In genomic region chr7:101017099-101017777, GRCh38 we compare ENCODE assay signal across 8 cellular contexts. TPM values are rescaled to one million over a fixed set of nuclear protein-coding genes. Genes with fewer than 3 reads are reported as not detected.
DNase-seq lines count a peak whose midpoint lies in the region; ATAC-seq and TF ChIP-seq lines count a peak whose summit lies in the region.

No MANE protein-coding gene starts in this region.

- TSS peak; percentile 86 for BruUV-seq in Panc1 (replicated peaks; lab: Mats Ljungman, UMichigan)

- DNase-seq in AG04450 (ENCODE audit: low read depth, low spot score): peak; percentile 56
- DNase-seq in Panc1 (ENCODE audit: low read depth, low spot score): peak; percentile 53
- DNase-seq in foreskin fibroblast: peak; percentile 78 to 91
- peak; percentile 90 for DNase-seq in osteocyte (ENCODE audit: extremely low spot score, unreplicated experiment)
- DNase-seq in thoracic aorta (ENCODE audit: low spot score): peak; percentile 41

- H3K4me3 ChIP-seq in AG04450 (ENCODE audit: low read depth, low read length): peak overlapping the region; percentile 72
- H3K4me3 ChIP-seq in Panc1 (ENCODE audit: low read depth in 2 of 2, low read length in 2 of 2): peak overlapping the region; percentile 48 to 76
- H3K4me3 ChIP-seq in foreskin fibroblast (ENCODE audit: low read depth in 1 of 2, low read length in 2 of 2): peak overlapping the region; percentile 70 to 83
- peak overlapping the region; percentile 74 for H3K4me3 ChIP-seq in thoracic aorta

- H3K27me3 ChIP-seq in AG04450 (ENCODE audit: control insufficient read depth, insufficient read depth, low read length) (peaks cover 5% of the 10 kb centered on the region), Panc1 (ENCODE audit: control insufficient read depth, insufficient read depth, low read length) (no peaks in the 10 kb centered on the region), thoracic aorta (replicated peaks; ENCODE audit: insufficient read depth) (no peaks in the 10 kb centered on the region)

- POLR2A ChIA-PET in AG04450 (lab: Yijun Ruan, JAX) (no interaction called here), Panc1 (lab: Charles Lee) (interaction anchor here (0.6 to 1.2 kb wide), 2 partner anchors 35 to 119 kb away, joined by 3 read pairs; no protein-coding TSS in a partner anchor)

- TF ChIP-seq CTCF in AG04450 (IDR thresholded peaks at IDR 0.05; ENCODE audit: low read depth, low read length) (no peak), Panc1 (IDR thresholded peaks at IDR 0.05) (no peak), foreskin fibroblast (IDR thresholded peaks at IDR 0.05; ENCODE audit: low read depth, low read length) (no peak), osteocyte (IDR thresholded peaks at IDR 0.05) (no peak), thoracic aorta (IDR thresholded peaks at IDR 0.05) (no peak)

- CTCF ChIA-PET in AG04450 (lab: Charles Lee) (no interaction called here), Panc1 (lab: Charles Lee) (interaction anchor here (0.7 kb wide), 1 partner anchor 11 kb away, joined by 9 read pairs; no protein-coding TSS in a partner anchor)

- intact Hi-C loops in Panc1 (cut with micrococcal nuclease; ENCODE audit: unreplicated experiment): no loop called here

- H3K27ac Mint-ChIP-seq in activated T-helper 17 cell treated with anti-CD3 and anti-CD28 coated beads, Interleukin-2, amount 50 U/mL, for 72 hours: peak overlapping the region; percentile 88
- H3K27ac Mint-ChIP-seq in osteocyte (ENCODE audit: unreplicated experiment): peak overlapping the region; percentile 87

- H3K4me3 Mint-ChIP-seq in activated T-helper 17 cell treated with anti-CD3 and anti-CD28 coated beads, Interleukin-2, amount 50 U/mL, for 72 hours: peak overlapping the region; percentile 80
- H3K4me3 Mint-ChIP-seq in osteocyte (ENCODE audit: unreplicated experiment): peak overlapping the region; percentile 67

- H3K27ac ChIP-seq in AG04450 (ENCODE audit: low read depth, low read length): peak overlapping the region; percentile 89
- peak overlapping the region; percentile 89 for H3K27ac ChIP-seq in Panc1 (ENCODE audit: low read length)
- peak overlapping the region in 1 of 2 donors; percentile 44 for H3K27ac ChIP-seq in thoracic aorta

- no peaks in the 10 kb centered on the region for H3K9me3 Mint-ChIP-seq in activated T-helper 17 cell treated with anti-CD3 and anti-CD28 coated beads, Interleukin-2, amount 50 U/mL, for 72 hours
- H3K9me3 Mint-ChIP-seq in osteocyte (ENCODE audit: unreplicated experiment): no peaks in the 10 kb centered on the region

- H3K4me1 ChIP-seq in Panc1 (ENCODE audit: control insufficient read depth, insufficient read depth, low read length) (peaks cover 15% of the 10 kb centered on the region), thoracic aorta (ENCODE audit: control insufficient read depth in 1 of 2, low read depth in 2 of 2) (peaks cover 5 to 13% of the 10 kb centered on the region in 2 donors)

- H3K36me3 Mint-ChIP-seq in activated T-helper 17 cell treated with anti-CD3 and anti-CD28 coated beads, Interleukin-2, amount 50 U/mL, for 72 hours (ENCODE audit: low read depth): no peaks in the 10 kb centered on the region
- no peaks in the 10 kb centered on the region for H3K36me3 Mint-ChIP-seq in osteocyte (ENCODE audit: unreplicated experiment)

- peaks cover 6% of the 10 kb centered on the region for H3K27me3 Mint-ChIP-seq in activated T-helper 17 cell treated with anti-CD3 and anti-CD28 coated beads, Interleukin-2, amount 50 U/mL, for 72 hours
- H3K27me3 Mint-ChIP-seq in osteocyte (ENCODE audit: unreplicated experiment): peaks cover 8% of the 10 kb centered on the region

- H3K9me3 ChIP-seq in AG04450 (ENCODE audit: control insufficient read depth, insufficient read depth, low read length) (no peaks in the 10 kb centered on the region; the same call in 1 of the 2 replicates), Panc1 (ENCODE audit: control insufficient read depth, insufficient read depth, low read depth, low read length) (no peaks in the 10 kb centered on the region), thoracic aorta (no peaks in the 10 kb centered on the region)

- ATAC-seq in HG03342 (IDR thresholded peaks at IDR 0.05; ENCODE audit: unreplicated experiment) (peak; percentile 73), Panc1 (peak; percentile 91), thoracic aorta (ENCODE audit: insufficient number of reproducible peaks, low FRiP score, low read depth) (peak; percentile 59)
- ATAC-seq in activated T-helper 17 cell treated with anti-CD3 and anti-CD28 coated beads, Interleukin-2, amount 50 U/mL, for 72 hours (replicated peaks): peak; percentile 95

- in situ Hi-C loops in GM18951 (cut with MboI; ENCODE audit: low sequenced_read_pairs, unreplicated experiment) (no loop called here), Panc1 (cut with HindIII; ENCODE audit: low pct_unique_long_range_greater_than_20kb, low sequenced_read_pairs) (no loop called here)

- H3K36me3 ChIP-seq in Panc1 (ENCODE audit: control insufficient read depth, insufficient read depth, low read length): no peaks in the 10 kb centered on the region
- H3K36me3 ChIP-seq in thoracic aorta: no peaks in the 10 kb centered on the region

- peaks cover 5% of the 10 kb centered on the region for H3K4me1 Mint-ChIP-seq in activated T-helper 17 cell treated with anti-CD3 and anti-CD28 coated beads, Interleukin-2, amount 50 U/mL, for 72 hours
- peaks cover 11% of the 10 kb centered on the region for H3K4me1 Mint-ChIP-seq in osteocyte (ENCODE audit: unreplicated experiment)

- TF ChIP-seq POLR2A in GM18951 (IDR thresholded peaks at IDR 0.05; ENCODE audit: extremely low read depth, insufficient read depth, insufficient read length): peak; percentile 42

RNA-seq across cellular contexts. Expression of gene MUC17, which starts 2.6 kb away (rescaled TPM):
- not detected in 2 replicates for polyA plus RNA-seq in AG04450 (2011; rRNA removed)
- not detected in 2 replicates for polyA minus RNA-seq in AG04450 (2011; rRNA and poly(A)+ RNA removed)
- total RNA-seq in Panc1 (2021; ENCODE audit: unreplicated experiment): not detected
- not detected for polyA plus RNA-seq in Panc1 (2012; ENCODE audit: insufficient read length)
- not detected for total RNA-seq in activated T-helper 17 cell treated with anti-CD3 and anti-CD28 coated beads, Interleukin-2, amount 50 U/mL, for 72 hours
- not detected in 2 replicates for total RNA-seq in osteocyte
- total RNA-seq in thoracic aorta: not detected

RNA-seq across cellular contexts. Expression of gene MUC12, which starts 47.9 kb away (rescaled TPM):
- polyA plus RNA-seq in AG04450 (2011; rRNA removed): 1.8 and 2.8 TPM in 2 replicates
- polyA minus RNA-seq in AG04450 (2011; rRNA and poly(A)+ RNA removed): 0.51 and 0.70 TPM in 2 replicates
- total RNA-seq in Panc1 (2021; ENCODE audit: unreplicated experiment) (6.8 TPM), osteocyte (not detected in 2 replicates), thoracic aorta (not detected)
- 10.8 TPM for polyA plus RNA-seq in Panc1 (2012; ENCODE audit: insufficient read length)
- under 1 TPM; 0.79 to 0.93 TPM for total RNA-seq in activated T-helper 17 cell treated with anti-CD3 and anti-CD28 coated beads, Interleukin-2, amount 50 U/mL, for 72 hours
